13 cellular contexts compared by ENCODE assay signal in genomic region chr11:122601131-122602125, GRCh38. TPM values are rescaled to one million over a fixed set of nuclear protein-coding genes. Genes with fewer than 3 reads are reported as not detected.
DNase-seq lines count a peak whose midpoint lies in the region; ATAC-seq and TF ChIP-seq lines count a peak whose summit lies in the region.
"Had no signal": no experiment of that assay in that cellular context is flagged by ENCODE, and none has a peak within 500 bp of the region (broad histone marks: within the 10 kb centered on the region; RNA-seq: fewer than 3 reads in every experiment).

No MANE protein-coding gene starts in this region.

- H3K23ac ChIP-seq in trophoblast cell (ENCODE audit: low read length): no peak overlapping the region

- H3K36me3 Mint-ChIP-seq in activated CD8-positive, alpha-beta T cell treated with anti-CD3 and anti-CD28 coated beads, Interleukin-2, amount 10 ng/mL, durations not matched to agents 7 days and 5 days (ENCODE audit: low read depth): no peaks in the 10 kb centered on the region

- no peak overlapping the region for H2AK5ac ChIP-seq in trophoblast cell (ENCODE audit: low read length)

- H3F3A ChIP-seq in PC-9 (ENCODE audit: insufficient read depth, low read depth): peaks cover 7% of the 10 kb centered on the region

- H3K4me1 ChIP-seq in BLaER1 treated with 17β-estradiol and CSF1 and Interleukin-3, amounts not matched to agents 10 nM and 100 nM: peaks cover 0 to 17% (median 12%) of the 10 kb centered on the region in 10 experiments; a peak in 16 of 20 replicates
- H3K4me1 ChIP-seq in PC-9 (replicated peaks; ENCODE audit: insufficient read depth): peaks cover 21% of the 10 kb centered on the region
- peaks cover 0 to 8% of the 10 kb centered on the region in 2 experiments for H3K4me1 ChIP-seq in trophoblast cell (ENCODE audit: control insufficient read depth in 1 of 2, insufficient read depth in 2 of 2, low read length in 2 of 2)
- no peaks in the 10 kb centered on the region for H3K4me1 ChIP-seq in effector memory CD4-positive, alpha-beta T cell (ENCODE audit: control insufficient read depth, insufficient read depth, low read length, poor library complexity, severe bottlenecking)

- H3K27me3 Mint-ChIP-seq in activated CD8-positive, alpha-beta T cell treated with anti-CD3 and anti-CD28 coated beads, Interleukin-2, amount 10 ng/mL, durations not matched to agents 7 days and 5 days (ENCODE audit: low read depth): peaks cover 16% of the 10 kb centered on the region

- no peaks in the 10 kb centered on the region for H3K9me3 Mint-ChIP-seq in activated CD8-positive, alpha-beta T cell treated with anti-CD3 and anti-CD28 coated beads, Interleukin-2, amount 10 ng/mL, durations not matched to agents 7 days and 5 days (ENCODE audit: insufficient read depth)
- H3K9me3 Mint-ChIP-seq: stimulated activated naive CD8-positive, alpha-beta T cell treated with anti-CD3 and anti-CD28 coated beads, Interleukin-15, Interleukin-2, amounts not matched to agents 100 ng/mL and 50 ng/mL, for 24 hours had no signal

- no peak overlapping the region for H2BK12ac ChIP-seq in trophoblast cell (ENCODE audit: low read length)

- H3K27ac ChIP-seq in BLaER1 treated with 17β-estradiol and CSF1 and Interleukin-3, amounts not matched to agents 10 nM and 100 nM: no peak overlapping the region
- no peak overlapping the region for H3K27ac ChIP-seq in PC-9
- no peak overlapping the region for H3K27ac ChIP-seq in trophoblast cell (ENCODE audit: low read depth, low read length)
- no peak overlapping the region for H3K27ac ChIP-seq in effector memory CD4-positive, alpha-beta T cell (ENCODE audit: insufficient read depth, low read length, poor library complexity, severe bottlenecking)

- no peak overlapping the region for H3K18ac ChIP-seq in trophoblast cell (ENCODE audit: low read length)

- H3K9ac ChIP-seq in BLaER1 treated with 17β-estradiol and CSF1 and Interleukin-3, amounts not matched to agents 10 nM and 100 nM: no peak overlapping the region
- no peak overlapping the region for H3K9ac ChIP-seq in trophoblast cell (ENCODE audit: low read length)

- no CpG with 5 or more reads among the region's 7 CpGs for WGBS in trophoblast cell (ENCODE audit: extremely low coverage, insufficient coverage, insufficient read length)

- no TSS peak for BruUV-seq in PC-9 (replicated peaks; lab: Mats Ljungman, UMichigan)

- no peaks in the 10 kb centered on the region for H3K27me3 ChIP-seq in BLaER1 treated with 17β-estradiol and CSF1 and Interleukin-3, amounts not matched to agents 10 nM and 100 nM
- no peaks in the 10 kb centered on the region for H3K27me3 ChIP-seq in PC-9 (ENCODE audit: insufficient read depth, low read depth)
- H3K27me3 ChIP-seq in trophoblast cell (ENCODE audit: insufficient read depth, low read length): no peaks in the 10 kb centered on the region
- no peaks in the 10 kb centered on the region for H3K27me3 ChIP-seq in effector memory CD4-positive, alpha-beta T cell (replicated peaks; ENCODE audit: control insufficient read depth, insufficient read depth, low read length, poor library complexity, severe bottlenecking)

- no peak overlapping the region for H4K91ac ChIP-seq in trophoblast cell (ENCODE audit: low read depth, low read length)

- no peak overlapping the region for H4K8ac ChIP-seq in trophoblast cell (ENCODE audit: low read depth, low read length)

- H3K27ac Mint-ChIP-seq in activated CD8-positive, alpha-beta T cell treated with anti-CD3 and anti-CD28 coated beads, Interleukin-2, amount 10 ng/mL, durations not matched to agents 7 days and 5 days: no peak overlapping the region
- H3K27ac Mint-ChIP-seq: stimulated activated naive CD8-positive, alpha-beta T cell treated with anti-CD3 and anti-CD28 coated beads, Interleukin-15, Interleukin-2, amounts not matched to agents 100 ng/mL and 50 ng/mL, for 24 hours had no signal

- H2BK120ac ChIP-seq in trophoblast cell (ENCODE audit: insufficient read depth, low read length, poor library complexity): no peak overlapping the region

- H3K79me2 ChIP-seq in PC-9 (ENCODE audit: low read depth): no peaks in the 10 kb centered on the region
- no peaks in the 10 kb centered on the region for H3K79me2 ChIP-seq in trophoblast cell (ENCODE audit: control insufficient read depth, insufficient read depth, low read length, poor library complexity)

- CTCF ChIA-PET in PC-9 (lab: Charles Lee): no interaction called here
- CTCF ChIA-PET in activated CD8-positive, alpha-beta T cell treated with anti-CD3 and anti-CD28 coated beads, Interleukin-2, amount 10 ng/mL, durations not matched to agents 7 days and 5 days (lab: Charles Lee): interaction anchor here (1.2 kb wide), 1 partner anchor 22 kb away, joined by 3 read pairs; no protein-coding TSS in a partner anchor

- intact Hi-C loops in PC-9 (cut with micrococcal nuclease; ENCODE audit: unreplicated experiment): no loop called here

- no peak overlapping the region for H4K12ac ChIP-seq in trophoblast cell (ENCODE audit: low read depth, low read length)

- H3K79me1 ChIP-seq in trophoblast cell (ENCODE audit: low read length): no peaks in the 10 kb centered on the region

- H3K36me3 ChIP-seq in BLaER1 treated with 17β-estradiol and CSF1 and Interleukin-3, amounts not matched to agents 10 nM and 100 nM: no peaks in the 10 kb centered on the region
- H3K36me3 ChIP-seq in PC-9 (ENCODE audit: low read depth) (no peaks in the 10 kb centered on the region), trophoblast cell (ENCODE audit: control insufficient read depth in 1 of 2, insufficient read depth in 2 of 2, low read length in 2 of 2) (no peaks in the 10 kb centered on the region)
- H3K36me3 ChIP-seq in effector memory CD4-positive, alpha-beta T cell (ENCODE audit: control insufficient read depth, insufficient read depth, low read length): no peaks in the 10 kb centered on the region

- POLR2A ChIA-PET in PC-9 (lab: Charles Lee; ENCODE audit: unreplicated experiment): no interaction called here
- POLR2A ChIA-PET in activated CD8-positive, alpha-beta T cell treated with anti-CD3 and anti-CD28 coated beads, Interleukin-2, amount 10 ng/mL, durations not matched to agents 7 days and 5 days (lab: Charles Lee): no interaction called here

- H3K4me3 Mint-ChIP-seq in activated CD8-positive, alpha-beta T cell treated with anti-CD3 and anti-CD28 coated beads, Interleukin-2, amount 10 ng/mL, durations not matched to agents 7 days and 5 days: no peak overlapping the region
- H3K4me3 Mint-ChIP-seq: stimulated activated naive CD8-positive, alpha-beta T cell treated with anti-CD3 and anti-CD28 coated beads, Interleukin-15, Interleukin-2, amounts not matched to agents 100 ng/mL and 50 ng/mL, for 24 hours had no signal

- ATAC-seq in activated CD8-positive, alpha-beta T cell treated with anti-CD3 and anti-CD28 coated beads, Interleukin-2, amount 10 ng/mL, durations not matched to agents 7 days and 5 days: no peak

- no peaks in the 10 kb centered on the region for H4K20me1 ChIP-seq in BLaER1 treated with 17β-estradiol and CSF1 and Interleukin-3, amounts not matched to agents 10 nM and 100 nM
- H4K20me1 ChIP-seq in PC-9 (ENCODE audit: insufficient read depth): no peaks in the 10 kb centered on the region

- no peak overlapping the region for H3K4me3 ChIP-seq in BLaER1 treated with 17β-estradiol and CSF1 and Interleukin-3, amounts not matched to agents 10 nM and 100 nM
- H3K4me3 ChIP-seq in PC-9 (no peak overlapping the region), trophoblast cell (ENCODE audit: low read depth, low read length) (no peak overlapping the region)
- H3K4me3 ChIP-seq in effector memory CD4-positive, alpha-beta T cell (ENCODE audit: insufficient read depth, low read depth, low read length, poor library complexity, severe bottlenecking): no peak overlapping the region

- peak in 1 of 2 experiments; percentile 65 for DNase-seq in PC-9
- DNase-seq in fibroblast of gingiva (ENCODE audit: low read depth): peak; percentile 61
- DNase-seq in trophoblast cell: peak; percentile 3 to 48
- DNase-seq in activated CD8-positive, alpha-beta T cell treated with anti-CD3 and anti-CD28 coated beads, Interleukin-2, amount 10 ng/mL, durations not matched to agents 7 days and 5 days: no peak
- no peak for DNase-seq in activated CD8-positive, alpha-beta memory T cell treated with anti-CD3 and anti-CD28 coated beads, Interleukin-2, amount 50 U/mL, for 48 hours
- DNase-seq in effector memory CD4-positive, alpha-beta T cell: no peak
- no peak for DNase-seq in COLO668 (lab: John Stamatoyannopoulos, UW; ENCODE audit: unreplicated experiment)
- DNase-seq: NCI-H1092 treated with DMSO at 0.1 percent for 48 hours; NCI-H345; Right ventricle myocardium superior; stimulated activated CD4-positive, alpha-beta T cell treated with anti-CD3 and anti-CD28 coated beads, Interleukin-4, amount 100 ng/mL, for 4 hours had no signal

- H3K9me3 ChIP-seq in BLaER1 treated with 17β-estradiol and CSF1 and Interleukin-3, amounts not matched to agents 10 nM and 100 nM (replicated peaks in 1 of 11): no peaks in the 10 kb centered on the region
- H3K9me3 ChIP-seq in PC-9 (ENCODE audit: insufficient read depth, low read depth) (no peaks in the 10 kb centered on the region), trophoblast cell (ENCODE audit: insufficient read depth, low read depth, low read length) (no peaks in the 10 kb centered on the region)
- H3K9me3 ChIP-seq in effector memory CD4-positive, alpha-beta T cell (ENCODE audit: control insufficient read depth, low read length): no peaks in the 10 kb centered on the region

- no peaks in the 10 kb centered on the region for H3K9me2 ChIP-seq in PC-9 (ENCODE audit: insufficient read depth)

- no peak overlapping the region for H2BK5ac ChIP-seq in trophoblast cell (ENCODE audit: low read depth, low read length, poor library complexity)

- H3K4me1 Mint-ChIP-seq in activated CD8-positive, alpha-beta T cell treated with anti-CD3 and anti-CD28 coated beads, Interleukin-2, amount 10 ng/mL, durations not matched to agents 7 days and 5 days (ENCODE audit: low read depth): no peaks in the 10 kb centered on the region

- peak overlapping the region in 7 of 11 experiments; percentile 16 to 49 (median 42); a peak in 10 of 22 replicates for H3K4me2 ChIP-seq in BLaER1 treated with 17β-estradiol and CSF1 and Interleukin-3, amounts not matched to agents 10 nM and 100 nM
- H3K4me2 ChIP-seq in PC-9 (peak overlapping the region; percentile 29), trophoblast cell (ENCODE audit: low read length) (no peak overlapping the region)

- H2AFZ ChIP-seq in PC-9 (no peak overlapping the region), trophoblast cell (ENCODE audit: insufficient read depth, low read length, poor library complexity) (no peak overlapping the region)

- no peak for TF ChIP-seq CTCF in PC-9 (conservative IDR thresholded peaks at IDR 0.05)

- no peak overlapping the region for H3K14ac ChIP-seq in trophoblast cell (ENCODE audit: low read length)

- H3K4ac ChIP-seq in trophoblast cell (ENCODE audit: low read depth, low read length): no peak overlapping the region

RNA-seq across cellular contexts. Expression of gene UBASH3B, which starts 54.1 kb away (rescaled TPM):
- total RNA-seq in PC-9 (2021): 80.3 and 81.9 TPM in 2 replicates
- 67.0 and 69.0 TPM in 2 replicates for polyA plus RNA-seq in trophoblast cell (2013)
- 10 to 100 TPM; 66.6 to 75.0 TPM for total RNA-seq in activated CD8-positive, alpha-beta T cell treated with anti-CD3 and anti-CD28 coated beads, Interleukin-2, amount 10 ng/mL, durations not matched to agents 7 days and 5 days

Comparison
In these comparisons a context has a peak if more than half of its experiments do, and no peak if none do; other contexts are left out.
1. DNase-seq: peak in fibroblast of gingiva (single experiment) and trophoblast cell (2 of 2); none in activated CD8-positive, alpha-beta T cell treated with anti-CD3 and anti-CD28 coated beads, Interleukin-2, amount 10 ng/mL, durations not matched to agents 7 days and 5 days (single experiment), activated CD8-positive, alpha-beta memory T cell treated with anti-CD3 and anti-CD28 coated beads, Interleukin-2, amount 50 U/mL, for 48 hours (single experiment), effector memory CD4-positive, alpha-beta T cell (0 of 3) and COLO668 (single experiment).